1 cellular context compared by ENCODE assay signal in genomic region chr14:96086574-96087077, GRCh38.
TF ChIP-seq lines count a peak whose summit lies in the region.

No MANE protein-coding gene starts in this region.

TF ChIP-seq in IMR-90, 13 proteins besides CTCF, POLR2A, EP300 and RAD21:
- no peak for TF ChIP-seq RCOR1 (IDR thresholded peaks at IDR 0.05; ENCODE audit: insufficient replicate concordance, low read length)
- no peak for TF ChIP-seq CHD1 (IDR thresholded peaks at IDR 0.05; ENCODE audit: low read depth, low read length)
- no peak for TF ChIP-seq BHLHE40 (IDR thresholded peaks at IDR 0.05; ENCODE audit: low read depth, low read length)
TF ChIP-seq in IMR-90: peak in this region for 0.
